8 cellular contexts compared by ENCODE assay signal in genomic region chr14:52706724-52707706, GRCh38. TPM values are rescaled to one million over a fixed set of nuclear protein-coding genes. Genes with fewer than 3 reads are reported as not detected.
DNase-seq lines count a peak whose midpoint lies in the region; ATAC-seq and TF ChIP-seq lines count a peak whose summit lies in the region.

Gene PSMC6, plus strand, starts transcription at chr14:52707200. Its CDS starts 20 bp downstream, at chr14:52707220.

- CTCF ChIA-PET in activated naive CD4-positive, alpha-beta T cell treated with anti-CD3 and anti-CD28 coated beads, Interleukin-2, amount 10 ng/mL, durations not matched to agents 7 days and 5 days (lab: Charles Lee): interaction anchor here (1.2 to 1.3 kb wide), 2 partner anchors 10 to 15 kb away, joined by 4 to 7 read pairs; no protein-coding TSS in a partner anchor

- H3K4me3 ChIP-seq in GM08714 (ENCODE audit: low read length) (peak within 1 kb of the TSS; percentile 79), SK-N-MC (peak within 1 kb of the TSS; percentile 100)

- no peaks in the 10 kb centered on the region for H3K9me3 ChIP-seq in SK-N-MC (ENCODE audit: low read depth, low read length)

- peak within 1 kb of the TSS; percentile 91 for H3K27ac Mint-ChIP-seq in activated naive CD4-positive, alpha-beta T cell treated with anti-CD3 and anti-CD28 coated beads, Interleukin-2, amount 10 ng/mL, durations not matched to agents 7 days and 5 days

- H3K27ac ChIP-seq in SK-N-MC (peak within 1 kb of the TSS; percentile 85), temporal lobe (ENCODE audit: low read depth, low read length) (peak within 1 kb of the TSS; percentile 85)

- peak within 1 kb of the TSS; percentile 99 for H3K9ac ChIP-seq in SK-N-MC (ENCODE audit: insufficient read length)

- no peak for TF ChIP-seq CTCF in omental fat pad (IDR thresholded peaks at IDR 0.05)

- H3K9me3 Mint-ChIP-seq in activated naive CD4-positive, alpha-beta T cell treated with anti-CD3 and anti-CD28 coated beads, Interleukin-2, amount 10 ng/mL, durations not matched to agents 7 days and 5 days: no peaks in the 10 kb centered on the region

- ATAC-seq in HG02588 (IDR thresholded peaks at IDR 0.05; ENCODE audit: unreplicated experiment) (peak; percentile 96), omental fat pad (ENCODE audit: low FRiP score) (peak; percentile 96)

- peaks cover 40% of the 10 kb centered on the region for H3K36me3 ChIP-seq in SK-N-MC (ENCODE audit: insufficient read depth, low read length)

- peak within 1 kb of the TSS; percentile 98 for H3K4me3 Mint-ChIP-seq in activated naive CD4-positive, alpha-beta T cell treated with anti-CD3 and anti-CD28 coated beads, Interleukin-2, amount 10 ng/mL, durations not matched to agents 7 days and 5 days

- DNase-seq in NCI-H1048 (lab: John Stamatoyannopoulos, UW): peak; percentile 81
- DNase-seq in SK-N-MC (ENCODE audit: low read depth, low spot score): peak; percentile 39
- DNase-seq in activated naive CD4-positive, alpha-beta T cell treated with anti-CD3 and anti-CD28 coated beads, Interleukin-2, amount 10 ng/mL, durations not matched to agents 7 days and 5 days: peak; percentile 97
- DNase-seq in germinal center (ENCODE audit: low spot score): peak; percentile 95
- peak; percentile 85 for DNase-seq in omental fat pad (ENCODE audit: low spot score)

- peaks cover 52% of the 10 kb centered on the region for H3K4me1 Mint-ChIP-seq in activated naive CD4-positive, alpha-beta T cell treated with anti-CD3 and anti-CD28 coated beads, Interleukin-2, amount 10 ng/mL, durations not matched to agents 7 days and 5 days

- peaks cover 37% of the 10 kb centered on the region for H3K36me3 Mint-ChIP-seq in activated naive CD4-positive, alpha-beta T cell treated with anti-CD3 and anti-CD28 coated beads, Interleukin-2, amount 10 ng/mL, durations not matched to agents 7 days and 5 days

- no peaks in the 10 kb centered on the region for H3K27me3 Mint-ChIP-seq in activated naive CD4-positive, alpha-beta T cell treated with anti-CD3 and anti-CD28 coated beads, Interleukin-2, amount 10 ng/mL, durations not matched to agents 7 days and 5 days

RNA-seq across cellular contexts. Expression of gene PSMC6, which starts in this region (rescaled TPM):
- total RNA-seq in omental fat pad (100 to 1,000 TPM in 1 of 4 donors, 10 to 100 TPM in 3; 67.7 to 112 (median 77.2) TPM), temporal lobe (93.2 TPM)

Comparison
In these comparisons a context has a peak if more than half of its experiments do, and no peak if none do; other contexts are left out.
1. Peak in every context shown above with its lines: DNase-seq, ATAC-seq, H3K4me3 ChIP-seq and H3K27ac ChIP-seq.
2. DNase-seq: peak in every context shown above with its lines; median percentile 97 in activated naive CD4-positive, alpha-beta T cell treated with anti-CD3 and anti-CD28 coated beads, Interleukin-2, amount 10 ng/mL, durations not matched to agents 7 days and 5 days; 95 in germinal center; 85 in omental fat pad; 81 in NCI-H1048; 39 in SK-N-MC.